Comparison of ENCODE assay signal across 10 cellular contexts in genomic region chr13:24083141-24083540, GRCh38.
"Had no signal": no experiment of that assay in that cellular context is flagged by ENCODE, and none has a peak within 500 bp of the region (broad histone marks: within the 10 kb centered on the region; RNA-seq: fewer than 3 reads in every experiment).

No MANE protein-coding gene starts in this region.

- H3K4me3 ChIP-seq: ascending aorta had no signal

- H3K4me1 ChIP-seq: ascending aorta had no signal

- H3K27ac ChIP-seq: ascending aorta had no signal

- H3K36me3 ChIP-seq: ascending aorta had no signal

- ATAC-seq: activated CD4-positive, CD25-positive, alpha-beta regulatory T cell treated with anti-CD3 and anti-CD28 coated beads, Interleukin-2, amount 50 U/mL, for 24 hours had no signal

- H3K27me3 ChIP-seq: ascending aorta had no signal

- H3K9me3 ChIP-seq: ascending aorta had no signal

- DNase-seq: activated naive CD4-positive, alpha-beta T cell; effector CD4-positive, alpha-beta T cell; foreskin fibroblast; posterior cingulate gyrus; small intestine; stimulated activated CD4-positive, alpha-beta T cell treated with anti-CD3 and anti-CD28 coated beads, Interleukin-4, amount 100 ng/mL, for 4 hours; stimulated activated CD8-positive, alpha-beta memory T cell treated with anti-CD3 and anti-CD28 coated beads, Interleukin-4, amount 100 ng/mL, for 48 hours; stimulated activated naive CD4-positive, alpha-beta T cell treated with Interleukin-2 at 50 U/mL for 16 hours had no signal
